27 cellular contexts compared by ENCODE assay signal in genomic region chr16:28587386-28587785, GRCh38. TPM values are rescaled to one million over a fixed set of nuclear protein-coding genes. Genes with fewer than 3 reads are reported as not detected.
DNase-seq lines count a peak whose midpoint lies in the region; ATAC-seq, FAIRE-seq and TF ChIP-seq lines count a peak whose summit lies in the region.
"Had no signal": no experiment of that assay in that cellular context is flagged by ENCODE, and none has a peak within 500 bp of the region (broad histone marks: within the 10 kb centered on the region; RNA-seq: fewer than 3 reads in every experiment).

No MANE protein-coding gene starts in this region.

- no peaks in the 10 kb centered on the region for H3K27me3 Mint-ChIP-seq in neural crest cell (ENCODE audit: low read depth)
- H3K27me3 Mint-ChIP-seq: IgD-negative memory B cell had no signal

- TF ChIP-seq CTCF in adrenal gland (IDR thresholded peaks at IDR 0.05) = no peak
- TF ChIP-seq CTCF in neural crest cell (conservative IDR thresholded peaks at IDR 0.05) = no peak

- H3K9me3 ChIP-seq in adrenal gland (replicated peaks in 1 of 3) = no peaks in the 10 kb centered on the region
- H3K9me3 ChIP-seq: HAP-1, Peyer's patch, psoas muscle, SK-N-SH, tibial nerve had no signal

- H3K36me3 Mint-ChIP-seq in neural crest cell (ENCODE audit: low read depth) = peaks cover 8% of the 10 kb centered on the region
- H3K36me3 Mint-ChIP-seq: activated naive CD4-positive, alpha-beta T cell treated with anti-CD3 and anti-CD28 coated beads, Interleukin-2, amount 50 U/mL, for 72 hours had no signal

- no peaks in the 10 kb centered on the region for H3K4me1 ChIP-seq in adrenal gland (replicated peaks in 1 of 2)
- H3K4me1 ChIP-seq: HAP-1, Peyer's patch, psoas muscle, tibial nerve had no signal

- H3K4me3 Mint-ChIP-seq in neural crest cell = no peak overlapping the region
- H3K4me3 Mint-ChIP-seq: activated T-cell treated with anti-CD3 and anti-CD28 coated beads, Interleukin-2, amount 50 U/mL, for 72 hours; IgD-negative memory B cell; mesothelial cell of epicardium; nephron had no signal

- H3K9me3 Mint-ChIP-seq in neural crest cell = no peaks in the 10 kb centered on the region
- H3K9me3 Mint-ChIP-seq: activated naive CD4-positive, alpha-beta T cell treated with anti-CD3 and anti-CD28 coated beads, Interleukin-2, amount 50 U/mL, for 72 hours; activated T-cell treated with anti-CD3 and anti-CD28 coated beads, Interleukin-2, amount 50 U/mL, for 72 hours; IgD-negative memory B cell; mesothelial cell of epicardium; nephron had no signal

- no peak for ATAC-seq in HG02970 (IDR thresholded peaks at IDR 0.05; ENCODE audit: low FRiP score, unreplicated experiment)
- no peak for ATAC-seq in HG03159 (IDR thresholded peaks at IDR 0.05; ENCODE audit: unreplicated experiment)
- ATAC-seq: activated T-cell treated with anti-CD3 and anti-CD28 coated beads, Interleukin-2, amount 50 U/mL, for 72 hours; left lobe of liver; psoas muscle had no signal

- TF ChIP-seq POLR2A in adrenal gland (IDR thresholded peaks at IDR 0.05) = no peak

- FAIRE-seq in HTR-8/SVneo (lab: Jason Lieb, UNC) = no peak

- whole genome bisulfite sequencing in adrenal gland, 4 donors = 45 to 63% (median 52%) methylated on average over 8 of the region's 8 CpGs

- H3K4me1 Mint-ChIP-seq in neural crest cell = no peaks in the 10 kb centered on the region
- H3K4me1 Mint-ChIP-seq: mesothelial cell of epicardium, nephron had no signal

- peak overlapping the region; percentile 58 for H3K27ac Mint-ChIP-seq in neural crest cell (ENCODE audit: unreplicated experiment)
- H3K27ac Mint-ChIP-seq: activated T-cell treated with anti-CD3 and anti-CD28 coated beads, Interleukin-2, amount 50 U/mL, for 72 hours; IgD-negative memory B cell; mesothelial cell of epicardium; nephron had no signal

- peaks cover 0 to 44% of the 10 kb centered on the region in 2 donors for H3K36me3 ChIP-seq in adrenal gland (replicated peaks in 1 of 2)
- H3K36me3 ChIP-seq: HAP-1 had no signal

- no peak overlapping the region for H3K27ac ChIP-seq in adrenal gland
- H3K27ac ChIP-seq: Peyer's patch, psoas muscle, tibial nerve, WERI-Rb-1 had no signal

- H3K4me3 ChIP-seq in adrenal gland = no peak overlapping the region
- H3K4me3 ChIP-seq: HAP-1, Peyer's patch, psoas muscle, tibial nerve had no signal

- intact Hi-C loops in adrenal gland (cut with DNase I) = no loop called here

- DNase-seq in EL (peak; percentile 88), HTR-8/SVneo (ENCODE audit: insufficient read length, low spot score) (peak; percentile 54), adrenal gland (peak in 4 of 7 donors; percentile 42 to 59 (median 50)), neural crest cell (ENCODE audit: low read depth, low spot score) (no peak), cerebellum (ENCODE audit: low spot score) (no peak)
- DNase-seq: activated CD8-positive, alpha-beta memory T cell treated with anti-CD3 and anti-CD28 coated beads for 24 hours; activated T-cell treated with anti-CD3 and anti-CD28 coated beads, Interleukin-2, amount 50 U/mL, for 72 hours; DMS79; glutamatergic neuron; NCI-H1694 treated with DMSO at 0.1 percent for 48 hours; NCI-H2227 treated with DMSO at 0.1 percent for 48 hours; Peyer's patch; psoas muscle; SK-N-SH; stimulated activated CD4-positive, alpha-beta T cell treated with anti-CD3 and anti-CD28 coated beads, Interleukin-2, amount 100 ng/mL, for 48 hours; stimulated activated naive CD4-positive, alpha-beta T cell treated with Interleukin-2 at 50 U/mL for 16 hours; WERI-Rb-1 had no signal

- H3K27me3 ChIP-seq in adrenal gland = no peaks in the 10 kb centered on the region
- H3K27me3 ChIP-seq: Peyer's patch, tibial nerve had no signal

RNA-seq across cellular contexts. Expression of gene SULT1A2, which starts 9.5 kb away (rescaled TPM):
- total RNA-seq in adrenal gland = 10 to 100 TPM in 1 of 8 donors, 1 to 10 TPM in 7; 1.6 to 22.5 (median 3.1) TPM
- 1 to 10 TPM in 2 of 3 donors, under 1 TPM in 1; 0.55 to 5.3 (median 2.1) TPM for polyA plus RNA-seq in adrenal gland
- 0.23 TPM in 1 of 2 replicates, not detected in the other for total RNA-seq in neural crest cell
- 0.73 TPM for total RNA-seq in cerebellum
- polyA plus RNA-seq: IgD-negative memory B cell had no signal

RNA-seq across cellular contexts. Expression of gene SULT1A1, which starts 22.5 kb away (rescaled TPM):
- total RNA-seq in adrenal gland = 100 to 1,000 TPM in 6 of 8 donors, 10 to 100 TPM in 2; 76.8 to 367 (median 198) TPM
- 100 to 1,000 TPM in 1 of 3 donors, 10 to 100 TPM in 2; 47.2 to 162 (median 72.8) TPM for polyA plus RNA-seq in adrenal gland
- 0.96 and 1.7 TPM in 2 replicates for total RNA-seq in neural crest cell
- 8.2 TPM for total RNA-seq in cerebellum

RNA-seq across cellular contexts. Expression of gene SGF29, which starts 33.7 kb away (rescaled TPM):
- 10 to 100 TPM; 24.1 to 64.1 (median 29.9) TPM for total RNA-seq in adrenal gland
- polyA plus RNA-seq in adrenal gland = 100 to 1,000 TPM in 1 of 3 donors, 10 to 100 TPM in 2; 18.4 to 118 (median 81.1) TPM
- 34.4 and 41.1 TPM in 2 replicates for total RNA-seq in neural crest cell
- total RNA-seq in cerebellum = 10.3 TPM

RNA-seq across cellular contexts. Expression of gene NUPR1, which starts 48.6 kb away (rescaled TPM):
- total RNA-seq in adrenal gland (100 to 1,000 TPM in 6 of 8 donors, 10 to 100 TPM in 2; 63.4 to 746 (median 226) TPM), neural crest cell (not detected in 2 replicates), cerebellum (0.09 TPM)
- polyA plus RNA-seq in adrenal gland = 100 to 1,000 TPM; 123 to 317 (median 305) TPM
- total RNA-seq: activated naive CD4-positive, alpha-beta T cell treated with anti-CD3 and anti-CD28 coated beads, Interleukin-2, amount 50 U/mL, for 72 hours; activated T-cell treated with anti-CD3 and anti-CD28 coated beads, Interleukin-2, amount 50 U/mL, for 72 hours; T-helper 2 cell treated with Interferon-gamma antibody and Interleukin-4, amounts not matched to agents 100 ng/mL and 5 ng/mL, for 36 hours had no signal
- polyA plus RNA-seq: IgD-negative memory B cell had no signal

RNA-seq across cellular contexts. Expression of gene NPIPB8, which starts 50.5 kb away (rescaled TPM):
- total RNA-seq in adrenal gland (not detected), neural crest cell (not detected in 2 replicates), cerebellum (1.2 TPM)
- not detected for polyA plus RNA-seq in adrenal gland
- polyA plus RNA-seq: IgD-negative memory B cell, psoas muscle, SK-N-SH had no signal

Comparison
In these comparisons a context has a peak if more than half of its experiments do, and no peak if none do; other contexts are left out.
1. DNase-seq: peak in EL (single experiment), HTR-8/SVneo (single experiment) and adrenal gland (4 of 7); none in neural crest cell (single experiment) and cerebellum (single experiment).